Comparison of ENCODE assay signal across 17 cellular contexts in the genomic region with DNA sequence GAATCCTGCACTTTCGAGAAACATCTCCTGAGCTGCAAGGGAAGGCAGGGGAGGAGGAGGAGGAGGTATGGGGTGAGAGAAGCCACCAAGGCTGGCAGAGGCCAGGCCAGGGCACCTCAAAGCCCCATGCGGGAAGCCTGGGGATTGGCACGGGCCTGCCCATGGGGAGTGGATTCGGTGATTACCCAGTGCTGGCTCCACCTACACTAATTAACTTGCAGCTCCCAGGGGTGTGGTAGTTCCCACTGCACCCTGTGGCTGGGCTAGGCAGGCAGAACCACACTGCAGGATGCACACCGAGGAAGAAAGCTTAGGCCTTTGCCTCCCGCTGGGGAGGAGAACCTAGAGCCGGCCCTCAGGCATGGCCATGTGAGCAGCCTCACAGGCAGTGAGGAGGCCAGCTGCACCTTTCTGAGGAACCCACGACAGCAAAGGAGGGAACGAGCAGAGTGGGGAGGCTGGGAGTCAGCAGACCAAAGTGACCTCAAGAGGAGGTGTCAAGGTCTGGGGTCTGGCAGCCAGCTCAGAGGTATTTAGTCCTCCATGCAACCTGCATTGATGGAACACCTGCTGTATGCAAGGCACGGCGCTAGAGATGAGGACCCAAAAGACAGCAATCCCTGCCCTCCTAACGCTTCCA. TPM values are rescaled to one million over a fixed set of nuclear protein-coding genes. Genes with fewer than 3 reads are reported as not detected.
A peak's percentile ranks its signal among the peaks of the same experiment; 100 is the strongest.
DNase-seq lines count a peak whose midpoint lies in the region; ATAC-seq and TF ChIP-seq lines count a peak whose summit lies in the region.
"Had no signal": no experiment of that assay in that cellular context is flagged by ENCODE, and none has a peak within 500 bp of the region (broad histone marks: within the 10 kb centered on the region; RNA-seq: fewer than 3 reads in every experiment).

No MANE protein-coding gene starts in this region.

- CTCF ChIA-PET in WTC11 (lab: Charles Lee): interaction anchor here (0.7 to 2.7 kb wide), 5 partner anchors 10 to 161 kb away, joined by 3 to 23 read pairs (median 3); no protein-coding TSS in a partner anchor
- CTCF ChIA-PET in GM10248 (lab: Yijun Ruan, JAX): no interaction called here

- H3K4me3 Mint-ChIP-seq in WTC11: no peak overlapping the region
- no peak overlapping the region for H3K4me3 Mint-ChIP-seq in neural progenitor cell
- H3K4me3 Mint-ChIP-seq: CD4-positive, CD25-positive, alpha-beta regulatory T cell had no signal

- H3K36me3 Mint-ChIP-seq in WTC11 (no peaks in the 10 kb centered on the region), neural progenitor cell (no peaks in the 10 kb centered on the region)
- H3K36me3 Mint-ChIP-seq: CD4-positive, CD25-positive, alpha-beta regulatory T cell had no signal

- H4K20me1 ChIP-seq in neural progenitor cell (ENCODE audit: low read depth): no peaks in the 10 kb centered on the region

- POLR2A ChIA-PET in WTC11 (lab: Charles Lee) (no interaction called here), GM10248 (lab: Yijun Ruan, JAX) (no interaction called here)

- TF ChIP-seq CTCF in WTC11 (IDR thresholded peaks at IDR 0.05) (no peak), neural progenitor cell (IDR thresholded peaks at IDR 0.05) (no peak), GM10248 (IDR thresholded peaks at IDR 0.05; ENCODE audit: control extremely low read depth, extremely low read depth, low read depth, missing control alignments) (no peak)

- peaks cover 7% of the 10 kb centered on the region for H3K9me3 Mint-ChIP-seq in WTC11
- H3K9me3 Mint-ChIP-seq in neural progenitor cell: no peaks in the 10 kb centered on the region
- H3K9me3 Mint-ChIP-seq: IgD-negative memory B cell had no signal

- H3K36me3 ChIP-seq in neural progenitor cell: no peaks in the 10 kb centered on the region

- ATAC-seq in left ventricle myocardium superior: no peak
- no peak for ATAC-seq in Right ventricle myocardium inferior
- no peak for ATAC-seq in WTC11
- ATAC-seq in HG02623 (IDR thresholded peaks at IDR 0.05; ENCODE audit: unreplicated experiment): no peak
- ATAC-seq: HCT116 had no signal

- no peak overlapping the region for H3K4me2 ChIP-seq in neural progenitor cell

- H3F3A ChIP-seq in neural progenitor cell (ENCODE audit: low read depth): no peaks in the 10 kb centered on the region

- no peak overlapping the region for H3K27ac Mint-ChIP-seq in WTC11
- peak overlapping the region; percentile 21 for H3K27ac Mint-ChIP-seq in neural progenitor cell
- H3K27ac Mint-ChIP-seq: CD4-positive, CD25-positive, alpha-beta regulatory T cell had no signal

- no peak overlapping the region for H3K9ac ChIP-seq in neural progenitor cell

- no peaks in the 10 kb centered on the region for H3K9me3 ChIP-seq in neural progenitor cell (ENCODE audit: low read depth)

- no peak overlapping the region for H3K4me3 ChIP-seq in neural progenitor cell

- no peaks in the 10 kb centered on the region for H3K27me3 Mint-ChIP-seq in WTC11 (ENCODE audit: low read depth)
- peaks cover 12% of the 10 kb centered on the region for H3K27me3 Mint-ChIP-seq in neural progenitor cell (ENCODE audit: insufficient read depth, low read depth)

- DNase-seq in left ventricle myocardium superior (peak; percentile 7), Right ventricle myocardium inferior (ENCODE audit: missing footprints) (no peak), WTC11 (ENCODE audit: low spot score) (peak; percentile 8), neural progenitor cell (ENCODE audit: low spot score) (no peak), inferior parietal cortex (ENCODE audit: extremely low spot score) (no peak), GM10248 (ENCODE audit: extremely low spot score) (no peak)
- DNase-seq: AML-193; CD4-positive, CD25-positive, alpha-beta regulatory T cell; DMS53; NCI-H2081 treated with DMSO at 0.1 percent for 48 hours; NCI-H226; NCI-H526 treated with DMSO at 0.1 percent for 48 hours had no signal

- H3K4me1 ChIP-seq in neural progenitor cell: peaks cover 13% of the 10 kb centered on the region

- H3K27ac ChIP-seq in neural progenitor cell: no peak overlapping the region

- H3K79me2 ChIP-seq in neural progenitor cell (ENCODE audit: low read depth): no peaks in the 10 kb centered on the region

- H2AFZ ChIP-seq in neural progenitor cell (replicated peaks): no peak overlapping the region

- H3K4me1 Mint-ChIP-seq in WTC11 (peaks cover 22% of the 10 kb centered on the region), neural progenitor cell (peaks cover 16% of the 10 kb centered on the region)
- H3K4me1 Mint-ChIP-seq: CD4-positive, CD25-positive, alpha-beta regulatory T cell; IgD-negative memory B cell had no signal

- H3K27me3 ChIP-seq in neural progenitor cell: no peaks in the 10 kb centered on the region

- intact Hi-C loops in left ventricle myocardium superior (cut with micrococcal nuclease) (no loop called here), Right ventricle myocardium inferior (cut with DNase I) (no loop called here)

TF ChIP-seq in WTC11, 78 proteins besides CTCF, POLR2A, EP300 and RAD21 (continues in another document):
- no peak for TF ChIP-seq ZNF396 (CRISPR knock-in tag; IDR thresholded peaks at IDR 0.05; ENCODE audit: borderline replicate concordance)
- TF ChIP-seq NR1H2 (CRISPR knock-in tag; IDR thresholded peaks at IDR 0.05): no peak
- TF ChIP-seq ATF3 (CRISPR knock-in tag; conservative IDR thresholded peaks at IDR 0.05): no peak
- TF ChIP-seq NR3C1 (CRISPR knock-in tag; conservative IDR thresholded peaks at IDR 0.05; ENCODE audit: low read depth): no peak
- no peak for TF ChIP-seq SP1 (CRISPR knock-in tag; conservative IDR thresholded peaks at IDR 0.05)
- TF ChIP-seq ATF1 (CRISPR knock-in tag; IDR thresholded peaks at IDR 0.05): no peak
- no peak for TF ChIP-seq ZNF121 (CRISPR knock-in tag; IDR thresholded peaks at IDR 0.05)
- TF ChIP-seq GRHL2 (CRISPR knock-in tag; IDR thresholded peaks at IDR 0.05; ENCODE audit: insufficient replicate concordance, severe bottlenecking): no peak
- no peak for TF ChIP-seq EMX1 (CRISPR knock-in tag; IDR thresholded peaks at IDR 0.05)
- no peak for TF ChIP-seq FOXP1 (CRISPR knock-in tag; IDR thresholded peaks at IDR 0.05; ENCODE audit: borderline replicate concordance)
- no peak for TF ChIP-seq JAZF1 (CRISPR knock-in tag; IDR thresholded peaks at IDR 0.05)
- TF ChIP-seq PRRX2 (CRISPR knock-in tag; IDR thresholded peaks at IDR 0.05): no peak
- TF ChIP-seq, protein P1, sequence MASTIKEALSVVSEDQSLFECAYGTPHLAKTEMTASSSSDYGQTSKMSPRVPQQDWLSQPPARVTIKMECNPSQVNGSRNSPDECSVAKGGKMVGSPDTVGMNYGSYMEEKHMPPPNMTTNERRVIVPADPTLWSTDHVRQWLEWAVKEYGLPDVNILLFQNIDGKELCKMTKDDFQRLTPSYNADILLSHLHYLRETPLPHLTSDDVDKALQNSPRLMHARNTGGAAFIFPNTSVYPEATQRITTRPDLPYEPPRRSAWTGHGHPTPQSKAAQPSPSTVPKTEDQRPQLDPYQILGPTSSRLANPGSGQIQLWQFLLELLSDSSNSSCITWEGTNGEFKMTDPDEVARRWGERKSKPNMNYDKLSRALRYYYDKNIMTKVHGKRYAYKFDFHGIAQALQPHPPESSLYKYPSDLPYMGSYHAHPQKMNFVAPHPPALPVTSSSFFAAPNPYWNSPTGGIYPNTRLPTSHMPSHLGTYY (CRISPR knock-in tag; IDR thresholded peaks at IDR 0.05): no peak
- no peak for TF ChIP-seq TEAD4 (CRISPR knock-in tag; IDR thresholded peaks at IDR 0.05)
- TF ChIP-seq, protein P2, sequence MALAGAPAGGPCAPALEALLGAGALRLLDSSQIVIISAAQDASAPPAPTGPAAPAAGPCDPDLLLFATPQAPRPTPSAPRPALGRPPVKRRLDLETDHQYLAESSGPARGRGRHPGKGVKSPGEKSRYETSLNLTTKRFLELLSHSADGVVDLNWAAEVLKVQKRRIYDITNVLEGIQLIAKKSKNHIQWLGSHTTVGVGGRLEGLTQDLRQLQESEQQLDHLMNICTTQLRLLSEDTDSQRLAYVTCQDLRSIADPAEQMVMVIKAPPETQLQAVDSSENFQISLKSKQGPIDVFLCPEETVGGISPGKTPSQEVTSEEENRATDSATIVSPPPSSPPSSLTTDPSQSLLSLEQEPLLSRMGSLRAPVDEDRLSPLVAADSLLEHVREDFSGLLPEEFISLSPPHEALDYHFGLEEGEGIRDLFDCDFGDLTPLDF (CRISPR knock-in tag; IDR thresholded peaks at IDR 0.05): no peak
- TF ChIP-seq ZNF425 (CRISPR knock-in tag; conservative IDR thresholded peaks at IDR 0.05): no peak
- TF ChIP-seq CREM (CRISPR knock-in tag; IDR thresholded peaks at IDR 0.05): no peak

RNA-seq across cellular contexts. Expression of gene GRID1, which starts 27.2 kb away (rescaled TPM):
- 2.4 TPM for total RNA-seq in left ventricle myocardium superior
- total RNA-seq in Right ventricle myocardium inferior: 1.3 TPM
- total RNA-seq in WTC11 (2021): 0.21 to 0.50 TPM (median 0.37 TPM) in 3 replicates
- 0.31 TPM in 1 of 2 replicates, not detected in the other for total RNA-seq in neural progenitor cell (ENCODE audit: low replicate concordance)
- total RNA-seq: CD4-positive, CD25-positive, alpha-beta regulatory T cell; HT-29; LHCN-M2 had no signal

Comparison
In these comparisons a context has a peak if more than half of its experiments do, and no peak if none do; other contexts are left out.
1. DNase-seq: peak in left ventricle myocardium superior (single experiment) and WTC11 (single experiment); none in Right ventricle myocardium inferior (single experiment), neural progenitor cell (single experiment), inferior parietal cortex (single experiment) and GM10248 (single experiment).